In the genomic region with DNA sequence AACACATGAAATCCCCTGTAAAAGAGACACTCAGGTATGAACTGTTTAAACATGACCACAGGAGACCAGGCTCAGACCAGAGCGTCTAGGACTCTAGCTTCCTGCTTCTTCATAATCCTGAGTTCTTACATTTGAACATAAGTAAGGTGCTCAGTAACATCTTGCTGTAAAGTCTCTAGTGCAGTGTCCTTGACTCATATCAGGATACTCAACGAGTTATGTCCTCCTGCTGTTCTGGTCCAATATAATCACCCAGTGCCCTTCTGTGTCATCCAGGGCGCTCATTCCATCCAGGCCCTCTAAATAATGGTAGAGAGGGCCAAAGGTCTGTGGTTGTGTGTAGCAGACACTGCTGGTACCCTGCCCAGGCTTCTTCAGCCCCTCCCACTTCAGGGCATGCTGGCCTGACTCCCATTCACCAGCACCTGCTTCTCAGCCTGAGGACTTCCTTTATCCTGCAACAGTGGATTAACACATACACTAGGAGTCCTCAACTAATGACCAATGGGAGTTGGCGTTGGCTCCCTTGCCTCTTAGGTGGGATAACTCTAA, we compare ENCODE assay signal across 21 cellular contexts.
DNase-seq lines count a peak whose midpoint lies in the region; ATAC-seq, FAIRE-seq and TF ChIP-seq lines count a peak whose summit lies in the region.
"Had no signal": no experiment of that assay in that cellular context is flagged by ENCODE, and none has a peak within 500 bp of the region (broad histone marks: within the 10 kb centered on the region; RNA-seq: fewer than 3 reads in every experiment).

No MANE protein-coding gene starts in this region.

- TF ChIP-seq CTCF in K562 (IDR thresholded peaks at IDR 0.05 in 2 of 3, conservative IDR thresholded peaks at IDR 0.05 in 1 of 3; ENCODE audit: insufficient read depth in 2 of 3, low read depth in 1 of 3, low read length in 3 of 3) (no peak), esophagus muscularis mucosa (IDR thresholded peaks at IDR 0.05) (no peak), right atrium auricular region (IDR thresholded peaks at IDR 0.05) (no peak)

- no peak for TF ChIP-seq POLR2A in K562 (conservative IDR thresholded peaks at IDR 0.05)
- no peak for TF ChIP-seq POLR2A in esophagus muscularis mucosa (IDR thresholded peaks at IDR 0.05; ENCODE audit: low read depth)

- H3K9me3 ChIP-seq in K562 (replicated peaks; ENCODE audit: control insufficient read depth, insufficient read depth, low read depth, low read length): peaks cover 29% of the 10 kb centered on the region
- H3K9me3 ChIP-seq in esophagus muscularis mucosa: no peaks in the 10 kb centered on the region
- peaks cover 0 to 22% of the 10 kb centered on the region in 2 donors for H3K9me3 ChIP-seq in right atrium auricular region
- H3K9me3 ChIP-seq: A549 had no signal

- H3K36me3 ChIP-seq in K562 (ENCODE audit: control insufficient read depth, insufficient read depth, low read length) (no peaks in the 10 kb centered on the region), esophagus muscularis mucosa (no peaks in the 10 kb centered on the region), right atrium auricular region (no peaks in the 10 kb centered on the region)

- DNase-seq in NCI-H1092 treated with DMSO at 0.1 percent for 48 hours (lab: John Stamatoyannopoulos, UW) (peak; percentile 1), NCI-H1092 (lab: John Stamatoyannopoulos, UW) (no peak), NCI-H2029 (lab: John Stamatoyannopoulos, UW) (peak; percentile 71), K562 (ENCODE audit: extremely low read depth in 1 of 4, low spot score in 3 of 4) (no peak), esophagus muscularis mucosa (ENCODE audit: extremely low spot score) (peak; percentile 74), right atrium auricular region (ENCODE audit: low spot score) (no peak), SIG-M5 (lab: John Stamatoyannopoulos, UW) (no peak)
- DNase-seq: AML-193; Caco-2; CD4-positive, alpha-beta T cell; HCEC 1CT had no signal

- H3K4me1 ChIP-seq in K562 (replicated peaks in 1 of 2; ENCODE audit: control insufficient read depth in 2 of 2, insufficient read depth in 2 of 2, low read length in 2 of 2) (peaks cover 10 to 24% of the 10 kb centered on the region in 2 experiments; a peak in 4 of 5 replicates), esophagus muscularis mucosa (peaks cover 0 to 12% (median 3%) of the 10 kb centered on the region in 4 donors), right atrium auricular region (no peaks in the 10 kb centered on the region)
- H3K4me1 ChIP-seq: A549, Caco-2 had no signal

- POLR2A ChIA-PET in K562 (lab: Yijun Ruan, JAX): no interaction called here

- no peak for ATAC-seq in K562
- no peak for ATAC-seq in GM21723 (IDR thresholded peaks at IDR 0.05; ENCODE audit: unreplicated experiment)
- ATAC-seq: A549, GM23338, HepG2 had no signal

- H3K4me2 ChIP-seq in K562 (ENCODE audit: insufficient read depth, low read length): no peak overlapping the region
- H3K4me2 ChIP-seq: A549, GM23338 had no signal

- no peak overlapping the region for H3K27ac ChIP-seq in K562 (ENCODE audit: extremely low read depth, low read depth, low read length)
- no peak overlapping the region for H3K27ac ChIP-seq in esophagus muscularis mucosa (replicated peaks in 1 of 4)
- no peak overlapping the region for H3K27ac ChIP-seq in right atrium auricular region
- H3K27ac ChIP-seq: 22Rv1, A549, C4-2B had no signal

- no peaks in the 10 kb centered on the region for H3K27me3 ChIP-seq in K562 (ENCODE audit: control insufficient read depth in 2 of 2, insufficient read depth in 2 of 2, low read length in 2 of 2)
- no peaks in the 10 kb centered on the region for H3K27me3 ChIP-seq in esophagus muscularis mucosa
- H3K27me3 ChIP-seq in right atrium auricular region: no peaks in the 10 kb centered on the region

- no peak for TF ChIP-seq EP300 in K562 (IDR thresholded peaks at IDR 0.05; ENCODE audit: low read length)
- TF ChIP-seq EP300 in esophagus muscularis mucosa (IDR thresholded peaks at IDR 0.05): no peak

- no peak for TF ChIP-seq RAD21 in K562 (CRISPR knock-in tag; conservative IDR thresholded peaks at IDR 0.05 in 1 of 2, IDR thresholded peaks at IDR 0.05 in 1 of 2)

- H3K4me3 ChIP-seq in K562 (no peak overlapping the region), esophagus muscularis mucosa (no peak overlapping the region), right atrium auricular region (no peak overlapping the region)
- H3K4me3 ChIP-seq: A549, GM23338 had no signal

- in situ Hi-C loops in K562 (cut with MboI): no loop called here

- CTCF ChIA-PET in K562 (lab: Yijun Ruan, JAX; ENCODE audit: low intra/inter-chr PET ratio): no interaction called here

- H2AFZ ChIP-seq in K562 (ENCODE audit: low read depth, low read length): no peak overlapping the region; the same call in 1 of the 2 replicates
- H2AFZ ChIP-seq: GM23338 had no signal

- H3K79me2 ChIP-seq in K562 (ENCODE audit: control insufficient read depth, insufficient read depth, low read length): no peaks in the 10 kb centered on the region

- 10% methylated on average over 4 of the region's 4 CpGs for WGBS in K562 (ENCODE audit: insufficient coverage, low coverage, missing lambda C conversion rate)
- 64% methylated on average over 4 of the region's 4 CpGs for whole genome bisulfite sequencing in esophagus muscularis mucosa

- H3K9ac ChIP-seq in K562 (ENCODE audit: insufficient read depth in 1 of 2, low read depth in 2 of 2, low read length in 2 of 2): no peak overlapping the region

- intact Hi-C loops in K562 (cut with micrococcal nuclease): no loop called here
- intact Hi-C loops in esophagus muscularis mucosa (cut with DNase I): no loop called here

- H3K9me1 ChIP-seq in K562 (ENCODE audit: control insufficient read depth, insufficient read depth, low read length): no peaks in the 10 kb centered on the region

- no TSS peak for BruUV-seq in K562 (replicated peaks; lab: Mats Ljungman, UMichigan)

- no peak for FAIRE-seq in K562 (lab: Jason Lieb, UNC)
- FAIRE-seq: A549, D721Med, G401.6, GM12891, H54, HepG2 had no signal

- no peaks in the 10 kb centered on the region for H4K20me1 ChIP-seq in K562 (replicated peaks; ENCODE audit: control insufficient read depth, insufficient read depth, low read length)

TF ChIP-seq in K562, 482 proteins besides CTCF, POLR2A, EP300 and RAD21:
- TF ChIP-seq CBFB (CRISPR knock-in tag; IDR thresholded peaks at IDR 0.05) (no peak), ZNF780A (CRISPR knock-in tag; IDR thresholded peaks at IDR 0.05) (0 out of 2 replicates have a peak, but pooled peaks have one; percentile 39)

Comparison
In these comparisons a context has a peak if more than half of its experiments do, and no peak if none do; other contexts are left out.
1. DNase-seq: peak in NCI-H1092 treated with DMSO at 0.1 percent for 48 hours (single experiment), NCI-H2029 (single experiment) and esophagus muscularis mucosa (single experiment); none in NCI-H1092 (single experiment), K562 (0 of 4), right atrium auricular region (single experiment) and SIG-M5 (single experiment).